Comparison of ENCODE assay signal across 18 cellular contexts in genomic region chr7:95026421-95027072, GRCh38.
"Had no signal": no experiment of that assay in that cellular context is flagged by ENCODE, and none has a peak within 500 bp of the region (broad histone marks: within the 10 kb centered on the region; RNA-seq: fewer than 3 reads in every experiment).

No MANE protein-coding gene starts in this region.

- H3K27me3 Mint-ChIP-seq: activated CD4-positive, alpha-beta T cell treated with anti-CD3 and anti-CD28 coated beads, Interleukin-2, amount 10 ng/mL, durations not matched to agents 7 days and 5 days; brain; stimulated activated naive B cell treated with anti-CD40 and anti-IgM and Interleukin-4, amounts not matched to agents 10 μg/mL and 1 μg/mL and 100 μg/mL, for 72 hours had no signal

- H3K4me1 ChIP-seq: foreskin keratinocyte, sigmoid colon had no signal

- DNase-seq: activated CD4-positive, alpha-beta T cell treated with anti-CD3 and anti-CD28 coated beads, Interleukin-2, amount 10 ng/mL, durations not matched to agents 7 days and 5 days; activated CD8-positive, alpha-beta T cell treated with anti-CD3 and anti-CD28 coated beads, Interleukin-2, amount 10 ng/mL, durations not matched to agents 7 days and 5 days; activated gamma-delta T cell treated with Interleukin-2 at 50 U/mL for 16 hours; aorta; effector CD8-positive, alpha-beta T cell; foreskin keratinocyte; kidney glomerular epithelial cell; left ventricle myocardium superior; sigmoid colon; stimulated activated CD4-positive, alpha-beta T cell treated with anti-CD3 and anti-CD28 coated beads, Interleukin-2, amount 100 ng/mL, for 48 hours; stimulated activated CD8-positive, alpha-beta memory T cell treated with anti-CD3 and anti-CD28 coated beads, Interleukin-4, amount 100 ng/mL, for 48 hours; stimulated activated naive B cell treated with anti-CD40 and anti-IgM and Interleukin-4, amounts not matched to agents 10 μg/mL and 1 μg/mL and 100 μg/mL, for 72 hours had no signal

- H3K36me3 ChIP-seq: sigmoid colon had no signal

- H3K4me3 ChIP-seq: sigmoid colon, smooth muscle cell had no signal

- H3K27ac Mint-ChIP-seq: activated CD4-positive, alpha-beta T cell treated with anti-CD3 and anti-CD28 coated beads, Interleukin-2, amount 10 ng/mL, durations not matched to agents 7 days and 5 days; activated CD8-positive, alpha-beta T cell treated with anti-CD3 and anti-CD28 coated beads, Interleukin-2, amount 10 ng/mL, durations not matched to agents 7 days and 5 days; activated naive CD4-positive, alpha-beta T cell treated with anti-CD3 and anti-CD28 coated beads, Interleukin-2, amount 50 U/mL, for 72 hours; activated T-helper 1 cell treated with anti-CD3 and anti-CD28 coated beads, Interleukin-12 subunit alpha, Interleukin-12 subunit beta, Interleukin-2, Interleukin-4 antibody, amounts not matched to agents 30 ng/mL and 10 ng/mL and 1 ng/mL, durations not matched to agents 14 hours and 24 hours and 36 hours; stimulated activated naive B cell treated with anti-CD40 and anti-IgM and Interleukin-4, amounts not matched to agents 10 μg/mL and 1 μg/mL and 100 μg/mL, for 72 hours had no signal

- H3K4me1 Mint-ChIP-seq: activated CD4-positive, alpha-beta T cell treated with anti-CD3 and anti-CD28 coated beads, Interleukin-2, amount 10 ng/mL, durations not matched to agents 7 days and 5 days; stimulated activated naive B cell treated with anti-CD40 and anti-IgM and Interleukin-4, amounts not matched to agents 10 μg/mL and 1 μg/mL and 100 μg/mL, for 72 hours had no signal

- H3K27me3 ChIP-seq: foreskin keratinocyte, sigmoid colon had no signal

- ATAC-seq: activated CD4-positive, CD25-positive, alpha-beta regulatory T cell treated with anti-CD3 and anti-CD28 coated beads, Interleukin-2, amount 50 U/mL, for 24 hours; activated CD8-positive, alpha-beta T cell treated with anti-CD3 and anti-CD28 coated beads, Interleukin-2, amount 10 ng/mL, durations not matched to agents 7 days and 5 days; activated naive CD4-positive, alpha-beta T cell treated with anti-CD3 and anti-CD28 coated beads, Interleukin-2, amount 50 U/mL, for 72 hours; foreskin keratinocyte; left ventricle myocardium superior; stimulated activated naive B cell treated with anti-CD40 and anti-IgM and Interleukin-4, amounts not matched to agents 10 μg/mL and 1 μg/mL and 100 μg/mL, for 72 hours had no signal

- H3K27ac ChIP-seq: foreskin keratinocyte, sigmoid colon had no signal

- H3K4me3 Mint-ChIP-seq: activated CD4-positive, alpha-beta T cell treated with anti-CD3 and anti-CD28 coated beads, Interleukin-2, amount 10 ng/mL, durations not matched to agents 7 days and 5 days; activated CD8-positive, alpha-beta T cell treated with anti-CD3 and anti-CD28 coated beads, Interleukin-2, amount 10 ng/mL, durations not matched to agents 7 days and 5 days; activated T-helper 1 cell treated with anti-CD3 and anti-CD28 coated beads, Interleukin-12 subunit alpha, Interleukin-12 subunit beta, Interleukin-2, Interleukin-4 antibody, amounts not matched to agents 30 ng/mL and 10 ng/mL and 1 ng/mL, durations not matched to agents 14 hours and 24 hours and 36 hours; brain; neural crest cell; stimulated activated naive B cell treated with anti-CD40 and anti-IgM and Interleukin-4, amounts not matched to agents 10 μg/mL and 1 μg/mL and 100 μg/mL, for 72 hours had no signal
